Comparison of ENCODE assay signal across 1 cellular context in genomic region chr1:236523704-236524141, GRCh38.
TF ChIP-seq lines count a peak whose summit lies in the region.

LGALS8 (plus strand) TSS chr1:236523982; CDS start chr1:236526071, 2,089 bp downstream.

TF ChIP-seq in HepG2, 621 proteins besides CTCF, POLR2A, EP300 and RAD21 (continued from another document and continues in another):
- TF ChIP-seq ZBTB40 (IDR thresholded peaks at IDR 0.05), result no peak
- no peak for TF ChIP-seq ZBTB40 (CRISPR knock-in tag; IDR thresholded peaks at IDR 0.05)
- TF ChIP-seq ZSCAN29 (CRISPR knock-in tag; conservative IDR thresholded peaks at IDR 0.05), result 0 out of 2 replicates have a peak, but pooled peaks have one; percentile 0
- no peak for TF ChIP-seq EZH2 (conservative IDR thresholded peaks at IDR 0.05; ENCODE audit: low read depth, low read length)
- TF ChIP-seq PBX3 (CRISPR knock-in tag; IDR thresholded peaks at IDR 0.05; ENCODE audit: borderline replicate concordance), result peak; percentile 51; the same call in 1 of the 2 replicates
- no peak; the same call in 1 of the 2 replicates for TF ChIP-seq GLI4 (CRISPR knock-in tag; IDR thresholded peaks at IDR 0.05; ENCODE audit: borderline replicate concordance)
- TF ChIP-seq PRDM15 (CRISPR knock-in tag; IDR thresholded peaks at IDR 0.05), result 0 out of 2 replicates have a peak, but pooled peaks have one; percentile 18
- peak; percentile 80; the same call in 1 of the 2 replicates for TF ChIP-seq ZNF773 (CRISPR knock-in tag; IDR thresholded peaks at IDR 0.05; ENCODE audit: borderline replicate concordance)
- no peak for TF ChIP-seq ARHGAP35 (CRISPR knock-in tag; IDR thresholded peaks at IDR 0.05; ENCODE audit: borderline replicate concordance)
- no peak for TF ChIP-seq ZNF207 (IDR thresholded peaks at IDR 0.05; ENCODE audit: borderline replicate concordance)
- no peak for TF ChIP-seq CBX2 (IDR thresholded peaks at IDR 0.05; ENCODE audit: low read depth, low read length)
- no peak for TF ChIP-seq CBX2 (CRISPR knock-in tag; IDR thresholded peaks at IDR 0.05; ENCODE audit: low read depth)
- TF ChIP-seq KDM5B (CRISPR knock-in tag; IDR thresholded peaks at IDR 0.05; ENCODE audit: borderline replicate concordance), result peak; percentile 64
- TF ChIP-seq ZNF552 (CRISPR knock-in tag; IDR thresholded peaks at IDR 0.05; ENCODE audit: borderline replicate concordance), result peak; percentile 18; the same call in 1 of the 2 replicates
- peak; percentile 9; the same call in 1 of the 2 replicates for TF ChIP-seq ZNF770 (CRISPR knock-in tag; IDR thresholded peaks at IDR 0.05)
- TF ChIP-seq HMGXB3 (CRISPR knock-in tag; IDR thresholded peaks at IDR 0.05; ENCODE audit: borderline replicate concordance), result no peak
- TF ChIP-seq ZNF570 (CRISPR knock-in tag; IDR thresholded peaks at IDR 0.05; ENCODE audit: borderline replicate concordance), result no peak
- TF ChIP-seq NRL (CRISPR knock-in tag; IDR thresholded peaks at IDR 0.05; ENCODE audit: borderline replicate concordance), result peak; percentile 79; the same call in 1 of the 2 replicates
- no peak for TF ChIP-seq ZBTB21 (CRISPR knock-in tag; IDR thresholded peaks at IDR 0.05)
- TF ChIP-seq SALL1 (CRISPR knock-in tag; IDR thresholded peaks at IDR 0.05), result peak; percentile 45
- peak; percentile 61 for TF ChIP-seq ZFX (CRISPR knock-in tag; IDR thresholded peaks at IDR 0.05; ENCODE audit: low read depth)
- no peak for TF ChIP-seq POGZ (CRISPR knock-in tag; IDR thresholded peaks at IDR 0.05)
- peak; percentile 14; the same call in 1 of the 2 replicates for TF ChIP-seq ZBTB37 (CRISPR knock-in tag; IDR thresholded peaks at IDR 0.05)
- TF ChIP-seq SETDB1 (CRISPR knock-in tag; IDR thresholded peaks at IDR 0.05; ENCODE audit: borderline replicate concordance), result no peak
- no peak for TF ChIP-seq ZNF337 (CRISPR knock-in tag; IDR thresholded peaks at IDR 0.05; ENCODE audit: borderline replicate concordance, low read depth)
- no peak for TF ChIP-seq ZNF720 (CRISPR knock-in tag; IDR thresholded peaks at IDR 0.05)
- peak; percentile 52; the same call in 1 of the 2 replicates for TF ChIP-seq ZNF710 (CRISPR knock-in tag; IDR thresholded peaks at IDR 0.05; ENCODE audit: borderline replicate concordance)
- TF ChIP-seq ZSCAN9 (CRISPR knock-in tag; IDR thresholded peaks at IDR 0.05; ENCODE audit: borderline replicate concordance), result no peak
- TF ChIP-seq ZSCAN31 (CRISPR knock-in tag; IDR thresholded peaks at IDR 0.05; ENCODE audit: low read depth), result no peak
- TF ChIP-seq ZNF790 (CRISPR knock-in tag; IDR thresholded peaks at IDR 0.05; ENCODE audit: borderline replicate concordance), result peak; percentile 70; the same call in 1 of the 2 replicates
- 0 out of 2 replicates have a peak, but pooled peaks have one; percentile 70 for TF ChIP-seq PRMT3 (CRISPR knock-in tag; IDR thresholded peaks at IDR 0.05; ENCODE audit: borderline replicate concordance, low read depth)
